Comparison of ENCODE assay signal across 16 cellular contexts in the genomic region with DNA sequence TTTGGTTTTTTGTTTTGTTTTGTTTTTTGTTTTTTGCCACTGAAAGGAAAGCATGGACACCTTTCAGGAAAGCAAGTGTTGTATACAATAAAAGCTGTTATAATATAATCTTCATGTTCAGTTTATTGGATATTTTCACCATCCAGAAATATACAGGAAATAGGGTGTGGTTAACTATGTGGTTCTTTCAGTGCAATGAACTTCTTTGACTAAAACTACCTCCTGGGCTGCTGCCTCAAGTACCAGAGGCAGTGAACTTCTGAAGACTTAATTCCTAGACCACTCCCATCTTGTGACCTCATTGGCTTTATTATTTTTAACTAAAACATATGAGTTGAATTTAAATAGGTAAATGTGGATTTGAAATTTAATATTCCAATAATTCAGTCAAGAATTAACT.
"Had no signal": no experiment of that assay in that cellular context is flagged by ENCODE, and none has a peak within 500 bp of the region (broad histone marks: within the 10 kb centered on the region; RNA-seq: fewer than 3 reads in every experiment).

No MANE protein-coding gene starts in this region.

- ATAC-seq: left cardiac atrium had no signal

- H3K27ac Mint-ChIP-seq: activated naive CD4-positive, alpha-beta T cell treated with anti-CD3 and anti-CD28 coated beads, Interleukin-2, amount 50 U/mL, for 24 hours; activated T-helper 2 cell treated with anti-CD3 and anti-CD28 coated beads, Interferon-gamma antibody, Interleukin-2, Interleukin-4, amounts not matched to agents 10 μg/mL and 5 μg/mL and 100 μg/mL, durations not matched to agents 14 hours and 24 hours and 36 hours had no signal

- H3K4me1 ChIP-seq: right atrium auricular region had no signal

- H3K27me3 ChIP-seq: brain microvascular endothelial cell, neutrophil, right atrium auricular region, stomach had no signal

- H3K9me3 ChIP-seq: neutrophil, right atrium auricular region, thoracic aorta had no signal

- H3K36me3 Mint-ChIP-seq: activated naive CD4-positive, alpha-beta T cell treated with anti-CD3 and anti-CD28 coated beads, Interleukin-2, amount 50 U/mL, for 24 hours; naive B cell had no signal

- H3K27ac ChIP-seq: brain microvascular endothelial cell, neutrophil, right atrium auricular region, skin epidermis, stomach, thoracic aorta had no signal

- H3K4me3 ChIP-seq: lung, right atrium auricular region, skin epidermis, stomach, thoracic aorta had no signal

- DNase-seq: activated CD4-positive, CD25-positive, alpha-beta regulatory T cell treated with anti-CD3 and anti-CD28 coated beads, Interleukin-2, amount 50 U/mL, for 72 hours; activated T-cell treated with anti-CD3 and anti-CD28 coated beads for 4 hours; amygdala; brain microvascular endothelial cell; immature natural killer cell; left cardiac atrium; midbrain; naive B cell; stomach had no signal

- H3K36me3 ChIP-seq: brain microvascular endothelial cell, neutrophil, right atrium auricular region, stomach, thoracic aorta had no signal

- H3K4me3 Mint-ChIP-seq: activated naive CD4-positive, alpha-beta T cell treated with anti-CD3 and anti-CD28 coated beads, Interleukin-2, amount 50 U/mL, for 24 hours; immature natural killer cell had no signal

- H3K27me3 Mint-ChIP-seq: activated naive CD4-positive, alpha-beta T cell treated with anti-CD3 and anti-CD28 coated beads, Interleukin-2, amount 50 U/mL, for 24 hours; naive B cell had no signal

- H3K9me3 Mint-ChIP-seq: activated naive CD4-positive, alpha-beta T cell treated with anti-CD3 and anti-CD28 coated beads, Interleukin-2, amount 50 U/mL, for 24 hours; immature natural killer cell had no signal
